In the genomic region with DNA sequence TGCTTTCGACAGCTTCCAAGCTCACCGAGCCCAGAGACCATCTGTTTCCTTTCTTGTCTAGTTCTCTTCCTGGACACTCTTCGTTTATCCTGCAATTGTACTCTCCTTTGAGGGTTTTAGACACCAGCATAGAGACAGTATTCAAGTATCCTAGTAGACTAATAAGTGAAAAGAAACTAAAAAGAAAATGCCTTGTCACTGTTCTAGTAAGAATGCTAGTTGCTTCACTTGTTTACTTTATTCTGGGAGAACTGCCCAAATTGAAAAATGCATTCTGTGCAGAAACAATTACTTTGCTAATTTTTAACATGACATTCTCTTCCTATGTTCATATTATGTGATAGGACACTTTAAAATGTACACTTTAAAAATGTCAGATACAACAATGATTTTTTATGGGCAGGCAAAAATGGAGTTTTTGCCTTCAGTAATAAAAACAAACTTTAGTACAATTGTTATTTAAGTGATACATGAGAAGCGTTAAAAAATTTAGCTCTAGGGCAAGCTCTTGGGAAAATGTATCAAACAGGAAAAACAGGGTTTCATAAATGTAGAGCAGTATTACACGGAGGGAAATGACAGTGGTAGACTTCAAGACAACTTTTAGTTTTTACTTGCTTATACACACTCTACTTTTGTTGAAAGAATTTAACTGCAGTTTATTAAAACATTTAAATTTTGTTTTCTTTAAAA, we compare ENCODE assay signal across 8 cellular contexts. TPM values are rescaled to one million over a fixed set of nuclear protein-coding genes. Genes with fewer than 3 reads are reported as not detected.
DNase-seq lines count a peak whose midpoint lies in the region; ATAC-seq and TF ChIP-seq lines count a peak whose summit lies in the region.

No MANE protein-coding gene starts in this region.

- POLR2A ChIA-PET in activated CD4-positive, alpha-beta memory T cell treated with anti-CD3 and anti-CD28 coated beads, Interleukin-2, amount 10 ng/mL, durations not matched to agents 7 days and 5 days (lab: Charles Lee): interaction anchor here (1.0 to 3.6 kb wide), 20 partner anchors 12 to 973 kb away, joined by 3 to 68 read pairs (median 5); a partner anchor contains a TSS

- H3K27ac ChIP-seq in DND-41 (ENCODE audit: low read length) (peak overlapping the region; percentile 69), parathyroid adenoma (peak overlapping the region; percentile 85)

- H4K20me1 ChIP-seq in DND-41 (ENCODE audit: insufficient read depth, low read length): peaks cover 11% of the 10 kb centered on the region; the same call in 1 of the 2 replicates

- CTCF ChIA-PET in activated CD4-positive, alpha-beta memory T cell treated with anti-CD3 and anti-CD28 coated beads, Interleukin-2, amount 10 ng/mL, durations not matched to agents 7 days and 5 days (lab: Charles Lee): interaction anchor here (1.0 to 3.4 kb wide), 16 partner anchors 11 to 519 kb away, joined by 3 to 39 read pairs (median 8); no protein-coding TSS in a partner anchor

- H3K36me3 ChIP-seq in DND-41 (ENCODE audit: insufficient read depth, low read length): no peaks in the 10 kb centered on the region
- H3K36me3 ChIP-seq in parathyroid adenoma (ENCODE audit: control insufficient read depth, insufficient read depth, low read length): no peaks in the 10 kb centered on the region

- H3K9me3 ChIP-seq in DND-41 (ENCODE audit: insufficient read depth, low read length, severe bottlenecking): no peaks in the 10 kb centered on the region
- H3K9me3 ChIP-seq in parathyroid adenoma (ENCODE audit: control insufficient read depth, low read length): no peaks in the 10 kb centered on the region

- H3K4me2 ChIP-seq in DND-41 (ENCODE audit: insufficient read depth, low read length) (peak overlapping the region; percentile 72), parathyroid adenoma (ENCODE audit: low read length) (peak overlapping the region; percentile 95)

- TF ChIP-seq CTCF in DND-41 (IDR thresholded peaks at IDR 0.05; ENCODE audit: borderline replicate concordance, extremely low read depth, low read length, poor library complexity, severe bottlenecking) (no peak), parathyroid adenoma (IDR thresholded peaks at IDR 0.05) (no peak)

- H3K4me3 ChIP-seq in DND-41 (ENCODE audit: low read depth in 1 of 2, low read length in 2 of 2): peak overlapping the region; percentile 66 to 85
- H3K4me3 ChIP-seq in parathyroid adenoma (ENCODE audit: low read depth, low read length): peak overlapping the region; percentile 53

- peaks cover 60% of the 10 kb centered on the region for H3K79me2 ChIP-seq in DND-41 (ENCODE audit: insufficient read depth, low read length)
- peaks cover 35% of the 10 kb centered on the region for H3K79me2 ChIP-seq in parathyroid adenoma

- H3K9ac ChIP-seq in DND-41 (ENCODE audit: low read depth, low read length): peak overlapping the region; percentile 91
- peak overlapping the region; percentile 56 for H3K9ac ChIP-seq in parathyroid adenoma

- peaks cover 2% of the 10 kb centered on the region for H3K27me3 Mint-ChIP-seq in activated CD4-positive, alpha-beta memory T cell treated with anti-CD3 and anti-CD28 coated beads, Interleukin-2, amount 10 ng/mL, durations not matched to agents 7 days and 5 days

- peaks cover 30% of the 10 kb centered on the region for H3K36me3 Mint-ChIP-seq in activated CD4-positive, alpha-beta memory T cell treated with anti-CD3 and anti-CD28 coated beads, Interleukin-2, amount 10 ng/mL, durations not matched to agents 7 days and 5 days (ENCODE audit: low read depth)

- peaks cover 38% of the 10 kb centered on the region for H3K4me1 ChIP-seq in DND-41 (ENCODE audit: insufficient read depth, low read length)
- peaks cover 6% of the 10 kb centered on the region for H3K4me1 ChIP-seq in parathyroid adenoma

- H3K27ac Mint-ChIP-seq in activated CD4-positive, alpha-beta memory T cell treated with anti-CD3 and anti-CD28 coated beads, Interleukin-2, amount 10 ng/mL, durations not matched to agents 7 days and 5 days: peak overlapping the region; percentile 95

- H3K9me3 Mint-ChIP-seq in activated CD4-positive, alpha-beta memory T cell treated with anti-CD3 and anti-CD28 coated beads, Interleukin-2, amount 10 ng/mL, durations not matched to agents 7 days and 5 days: no peaks in the 10 kb centered on the region

- DNase-seq in DND-41 (no peak), glomerular endothelial cell (ENCODE audit: extremely low read depth, low read depth, low spot score) (peak; percentile 64), T-helper 9 cell (no peak), cerebellum (ENCODE audit: low spot score) (no peak)
- DNase-seq in activated CD4-positive, alpha-beta memory T cell treated with anti-CD3 and anti-CD28 coated beads, Interleukin-2, amount 10 ng/mL, durations not matched to agents 7 days and 5 days: no peak
- DNase-seq in activated CD4-positive, alpha-beta T cell treated with anti-CD3 and anti-CD28 coated beads for 48 hours: no peak

- H2AFZ ChIP-seq in DND-41 (ENCODE audit: low read depth, low read length) (peak overlapping the region; percentile 82), parathyroid adenoma (peak overlapping the region; percentile 88)

- ATAC-seq in DND-41 (ENCODE audit: insufficient read depth, low read depth) (peak; percentile 13), HG02852 (IDR thresholded peaks at IDR 0.05; ENCODE audit: unreplicated experiment) (peak; percentile 0)

- H3K27me3 ChIP-seq in DND-41 (ENCODE audit: insufficient read depth, low read length, poor library complexity) (no peaks in the 10 kb centered on the region), parathyroid adenoma (ENCODE audit: control insufficient read depth, insufficient read depth, low read length) (no peaks in the 10 kb centered on the region)

- peaks cover 45% of the 10 kb centered on the region for H3K4me1 Mint-ChIP-seq in activated CD4-positive, alpha-beta memory T cell treated with anti-CD3 and anti-CD28 coated beads, Interleukin-2, amount 10 ng/mL, durations not matched to agents 7 days and 5 days

- peak overlapping the region; percentile 86 for H3K4me3 Mint-ChIP-seq in activated CD4-positive, alpha-beta memory T cell treated with anti-CD3 and anti-CD28 coated beads, Interleukin-2, amount 10 ng/mL, durations not matched to agents 7 days and 5 days

RNA-seq across cellular contexts. Expression of a gene that starts 1.3 kb away (rescaled TPM):
- 10 to 100 TPM; 34.3 to 39.2 TPM for total RNA-seq in activated CD4-positive, alpha-beta memory T cell treated with anti-CD3 and anti-CD28 coated beads, Interleukin-2, amount 10 ng/mL, durations not matched to agents 7 days and 5 days
- total RNA-seq in glomerular endothelial cell (20.5 and 32.8 TPM in 2 replicates), cerebellum (33.9 TPM)
